1 cellular context compared by ENCODE assay signal in the genomic region with DNA sequence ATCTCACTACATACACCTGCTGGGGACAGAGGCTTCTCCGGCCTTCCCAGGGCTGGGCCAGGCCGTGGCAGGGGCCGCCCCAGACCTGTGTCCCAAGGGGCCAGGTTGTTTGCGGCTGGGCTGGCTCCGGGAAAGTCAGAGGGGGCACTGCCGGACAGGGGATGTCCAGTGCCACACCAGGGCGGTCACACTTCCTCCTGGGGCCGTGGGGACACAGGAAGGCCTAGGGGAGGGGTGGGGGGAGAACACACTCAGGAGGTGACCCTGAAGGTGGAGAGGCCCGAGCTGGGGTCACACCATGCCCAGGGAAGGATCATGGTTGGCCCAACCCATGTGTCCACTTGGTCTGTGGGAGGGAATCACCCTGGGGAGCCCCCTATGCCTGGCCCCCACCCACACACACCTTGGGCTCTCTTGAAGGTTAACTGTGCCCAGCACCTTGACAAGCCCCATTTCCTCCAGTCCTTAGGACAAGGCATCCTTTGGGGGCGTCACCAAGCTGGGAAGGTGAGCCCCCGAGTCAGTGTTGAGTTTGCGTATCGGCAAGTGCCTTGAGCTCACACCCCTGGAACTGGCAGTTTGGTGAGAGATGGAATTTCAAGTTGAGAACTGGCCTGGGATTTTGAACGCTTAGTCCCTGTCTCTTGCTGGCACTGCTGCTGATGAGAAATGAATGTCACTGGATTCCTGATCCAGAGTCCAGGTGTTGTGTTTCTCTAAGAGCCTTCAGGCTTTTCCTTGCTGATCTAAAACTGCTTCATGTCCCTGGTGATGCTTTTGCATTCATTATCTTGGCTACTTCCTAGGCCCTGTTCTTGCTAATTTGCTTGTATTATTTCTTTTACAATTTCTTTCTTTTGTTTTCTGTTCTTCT.
TF ChIP-seq lines count a peak whose summit lies in the region.

No MANE protein-coding gene starts in this region.

TF ChIP-seq in H1, 55 proteins besides CTCF, POLR2A, EP300 and RAD21:
- TF ChIP-seq, protein P1, sequence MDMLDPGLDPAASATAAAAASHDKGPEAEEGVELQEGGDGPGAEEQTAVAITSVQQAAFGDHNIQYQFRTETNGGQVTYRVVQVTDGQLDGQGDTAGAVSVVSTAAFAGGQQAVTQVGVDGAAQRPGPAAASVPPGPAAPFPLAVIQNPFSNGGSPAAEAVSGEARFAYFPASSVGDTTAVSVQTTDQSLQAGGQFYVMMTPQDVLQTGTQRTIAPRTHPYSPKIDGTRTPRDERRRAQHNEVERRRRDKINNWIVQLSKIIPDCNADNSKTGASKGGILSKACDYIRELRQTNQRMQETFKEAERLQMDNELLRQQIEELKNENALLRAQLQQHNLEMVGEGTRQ (IDR thresholded peaks at IDR 0.05; ENCODE audit: low read length) = no peak
- TF ChIP-seq KDM4A (IDR thresholded peaks at IDR 0.05; ENCODE audit: low read depth, low read length, severe bottlenecking) = no peak
- no peak for TF ChIP-seq EZH2 (IDR thresholded peaks at IDR 0.05; ENCODE audit: low read depth, low read length, severe bottlenecking)
- TF ChIP-seq, protein P2, sequence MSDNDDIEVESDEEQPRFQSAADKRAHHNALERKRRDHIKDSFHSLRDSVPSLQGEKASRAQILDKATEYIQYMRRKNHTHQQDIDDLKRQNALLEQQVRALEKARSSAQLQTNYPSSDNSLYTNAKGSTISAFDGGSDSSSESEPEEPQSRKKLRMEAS (IDR thresholded peaks at IDR 0.05) = no peak
- no peak for TF ChIP-seq RBBP5 (IDR thresholded peaks at IDR 0.05; ENCODE audit: borderline replicate concordance, low read depth, low read length)
- TF ChIP-seq SIN3A (conservative IDR thresholded peaks at IDR 0.05 in 1 of 2, IDR thresholded peaks at IDR 0.05 in 1 of 2; ENCODE audit: low read depth in 1 of 2, low read length in 2 of 2) = no peak
- TF ChIP-seq CHD2 (IDR thresholded peaks at IDR 0.05; ENCODE audit: low read length) = no peak
- no peak for TF ChIP-seq TAF7 (optimal IDR thresholded peaks at IDR 0.05; ENCODE audit: borderline replicate concordance, low read depth, low read length)
- TF ChIP-seq, protein P3, sequence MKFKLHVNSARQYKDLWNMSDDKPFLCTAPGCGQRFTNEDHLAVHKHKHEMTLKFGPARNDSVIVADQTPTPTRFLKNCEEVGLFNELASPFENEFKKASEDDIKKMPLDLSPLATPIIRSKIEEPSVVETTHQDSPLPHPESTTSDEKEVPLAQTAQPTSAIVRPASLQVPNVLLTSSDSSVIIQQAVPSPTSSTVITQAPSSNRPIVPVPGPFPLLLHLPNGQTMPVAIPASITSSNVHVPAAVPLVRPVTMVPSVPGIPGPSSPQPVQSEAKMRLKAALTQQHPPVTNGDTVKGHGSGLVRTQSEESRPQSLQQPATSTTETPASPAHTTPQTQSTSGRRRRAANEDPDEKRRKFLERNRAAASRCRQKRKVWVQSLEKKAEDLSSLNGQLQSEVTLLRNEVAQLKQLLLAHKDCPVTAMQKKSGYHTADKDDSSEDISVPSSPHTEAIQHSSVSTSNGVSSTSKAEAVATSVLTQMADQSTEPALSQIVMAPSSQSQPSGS (IDR thresholded peaks at IDR 0.05; ENCODE audit: low read length) = no peak
- no peak for TF ChIP-seq PHF8 (conservative IDR thresholded peaks at IDR 0.05; ENCODE audit: low read depth, low read length)
- no peak for TF ChIP-seq RXRA (IDR thresholded peaks at IDR 0.05; ENCODE audit: insufficient read depth, low read depth, low read length)
